In genomic region chr1:3461238-3461933, GRCh38 we compare ENCODE assay signal across 30 cellular contexts. TPM values are rescaled to one million over a fixed set of nuclear protein-coding genes. Genes with fewer than 3 reads are reported as not detected.
DNase-seq lines count a peak whose midpoint lies in the region; ATAC-seq and TF ChIP-seq lines count a peak whose summit lies in the region.
"Had no signal": no experiment of that assay in that cellular context is flagged by ENCODE, and none has a peak within 500 bp of the region (broad histone marks: within the 10 kb centered on the region; RNA-seq: fewer than 3 reads in every experiment).

No MANE protein-coding gene starts in this region.

- H3K4me3 Mint-ChIP-seq in endodermal cell: no peak overlapping the region
- H3K4me3 Mint-ChIP-seq in activated CD4-positive, alpha-beta T cell treated with anti-CD3 and anti-CD28 coated beads for 36 hours: no peak overlapping the region
- no peak overlapping the region for H3K4me3 Mint-ChIP-seq in activated naive CD8-positive, alpha-beta T cell treated with anti-CD3 and anti-CD28 coated beads for 36 hours
- H3K4me3 Mint-ChIP-seq: activated T-cell treated with anti-CD3 and anti-CD28 coated beads, Interleukin-2, amount 50 U/mL, for 24 hours; CD8-positive, alpha-beta memory T cell; effector memory CD8-positive, alpha-beta T cell; memory B cell; natural killer cell treated with Interleukin-12 subunit alpha and Interleukin-12 subunit beta and Interleukin-15 and Interleukin-18, amount 100 ng/mL, for 72 hours had no signal

- no peak for TF ChIP-seq EP300 in stomach (IDR thresholded peaks at IDR 0.05)

- TF ChIP-seq POLR2A in stomach (IDR thresholded peaks at IDR 0.05): no peak

- peaks cover 36% of the 10 kb centered on the region for H3K36me3 Mint-ChIP-seq in endodermal cell (ENCODE audit: low read depth)
- no peaks in the 10 kb centered on the region for H3K36me3 Mint-ChIP-seq in activated CD4-positive, alpha-beta T cell treated with anti-CD3 and anti-CD28 coated beads for 36 hours (ENCODE audit: low read depth)
- H3K36me3 Mint-ChIP-seq in activated naive CD8-positive, alpha-beta T cell treated with anti-CD3 and anti-CD28 coated beads for 36 hours: no peaks in the 10 kb centered on the region
- H3K36me3 Mint-ChIP-seq: CD8-positive, alpha-beta memory T cell; memory B cell; natural killer cell treated with Interleukin-12 subunit alpha and Interleukin-12 subunit beta and Interleukin-15 and Interleukin-18, amount 100 ng/mL, for 72 hours had no signal

- DNase-seq in SJSA1 (ENCODE audit: low read depth in 1 of 2, low spot score in 2 of 2) (no peak), endodermal cell (no peak), stomach (no peak), T1000 (lab: John Stamatoyannopoulos, UW) (no peak)
- no peak for DNase-seq in activated CD4-positive, alpha-beta T cell treated with anti-CD3 and anti-CD28 coated beads for 36 hours
- DNase-seq in activated naive CD8-positive, alpha-beta T cell treated with anti-CD3 and anti-CD28 coated beads for 36 hours: no peak
- DNase-seq: activated CD4-positive, alpha-beta T cell treated with anti-CD3 and anti-CD28 coated beads for 1 hour; activated naive CD4-positive, alpha-beta T cell treated with Interleukin-2 at 50 U/mL for 16 hours; activated T-cell treated with anti-CD3 and anti-CD28 coated beads, Interleukin-2, amount 50 U/mL, for 24 hours; AML-193; CD8-positive, alpha-beta memory T cell; cerebellar nuclear complex; effector memory CD8-positive, alpha-beta T cell; GF-D8; NCI-H1048; NCI-H1930; NCI-H226; NCI-H82; SHP77 treated with DMSO at 0.1 percent for 48 hours; stimulated activated CD4-positive, alpha-beta T cell treated with anti-CD3 and anti-CD28 coated beads, Interleukin-4, amount 100 ng/mL, for 1 hour; stimulated activated naive CD4-positive, alpha-beta T cell treated with Interleukin-2 at 50 U/mL for 16 hours; thyroid gland had no signal

- ATAC-seq in activated CD4-positive, alpha-beta T cell treated with anti-CD3 and anti-CD28 coated beads for 36 hours: no peak
- ATAC-seq in GM21423 (IDR thresholded peaks at IDR 0.05; ENCODE audit: unreplicated experiment): no peak
- ATAC-seq: effector memory CD8-positive, alpha-beta T cell; natural killer cell treated with Interleukin-12 subunit alpha and Interleukin-12 subunit beta and Interleukin-15 and Interleukin-18, amount 100 ng/mL, for 72 hours had no signal

- intact Hi-C loops in stomach (cut with DNase I; ENCODE audit: low total_unique reads): no loop called here
- intact Hi-C loops in activated CD4-positive, alpha-beta T cell treated with anti-CD3 and anti-CD28 coated beads for 36 hours (cut with DNase I, micrococcal nuclease): no loop called here

- H3K36me3 ChIP-seq in SJSA1 (peaks cover 22% of the 10 kb centered on the region), endodermal cell (ENCODE audit: control insufficient read depth, insufficient read depth, low read length) (peaks cover 32% of the 10 kb centered on the region), mucosa of rectum (ENCODE audit: control insufficient read depth in 2 of 2, insufficient read depth in 2 of 2, low read length in 2 of 2) (peaks cover 2 to 11% of the 10 kb centered on the region in 2 donors), stomach (peaks cover 0 to 21% (median 7%) of the 10 kb centered on the region in 4 donors)
- H3K36me3 ChIP-seq: esophagus muscularis mucosa, thyroid gland had no signal

- H3K9me3 ChIP-seq in SJSA1 (replicated peaks): no peaks in the 10 kb centered on the region
- H3K9me3 ChIP-seq in endodermal cell (ENCODE audit: control insufficient read depth, low read length): no peaks in the 10 kb centered on the region
- no peaks in the 10 kb centered on the region for H3K9me3 ChIP-seq in mucosa of rectum (ENCODE audit: control insufficient read depth in 2 of 2, low read length in 2 of 2)
- no peaks in the 10 kb centered on the region for H3K9me3 ChIP-seq in stomach
- H3K9me3 ChIP-seq: esophagus muscularis mucosa, thyroid gland had no signal

- peaks cover 42% of the 10 kb centered on the region for H3K4me1 ChIP-seq in SJSA1 (replicated peaks)
- H3K4me1 ChIP-seq in endodermal cell (ENCODE audit: control insufficient read depth, insufficient read depth, low read length): no peaks in the 10 kb centered on the region
- H3K4me1 ChIP-seq in mucosa of rectum (ENCODE audit: control insufficient read depth in 2 of 2, insufficient read depth in 2 of 2, low read length in 2 of 2): peaks cover 48 to 53% of the 10 kb centered on the region in 2 donors
- peaks cover 43 to 56% (median 50%) of the 10 kb centered on the region in 4 donors for H3K4me1 ChIP-seq in stomach
- H3K4me1 ChIP-seq: thyroid gland had no signal

- peaks cover 6% of the 10 kb centered on the region for H3K4me1 Mint-ChIP-seq in endodermal cell
- H3K4me1 Mint-ChIP-seq in activated CD4-positive, alpha-beta T cell treated with anti-CD3 and anti-CD28 coated beads for 36 hours: no peaks in the 10 kb centered on the region
- no peaks in the 10 kb centered on the region for H3K4me1 Mint-ChIP-seq in activated naive CD8-positive, alpha-beta T cell treated with anti-CD3 and anti-CD28 coated beads for 36 hours

- H3K27ac ChIP-seq in SJSA1 (peak overlapping the region; percentile 72), endodermal cell (ENCODE audit: low read depth, low read length) (no peak overlapping the region), mucosa of rectum (ENCODE audit: low read depth in 2 of 2, low read length in 2 of 2) (peak overlapping the region; percentile 92 to 94), stomach (peak overlapping the region; percentile 69 to 93 (median 92))
- H3K27ac ChIP-seq: thyroid gland had no signal

- POLR2A ChIA-PET in activated CD4-positive, alpha-beta T cell treated with anti-CD3 and anti-CD28 coated beads for 36 hours (lab: Charles Lee): no interaction called here

- H3K27me3 ChIP-seq in SJSA1 (replicated peaks): no peaks in the 10 kb centered on the region
- H3K27me3 ChIP-seq in endodermal cell (ENCODE audit: control insufficient read depth, insufficient read depth, low read length, poor library complexity, severe bottlenecking): no peaks in the 10 kb centered on the region
- H3K27me3 ChIP-seq in mucosa of rectum (ENCODE audit: control insufficient read depth in 2 of 2, insufficient read depth in 2 of 2, low read length in 2 of 2): no peaks in the 10 kb centered on the region
- peaks cover 0 to 6% (median 0%) of the 10 kb centered on the region in 3 donors for H3K27me3 ChIP-seq in stomach
- H3K27me3 ChIP-seq: thyroid gland had no signal

- H3K9me3 Mint-ChIP-seq in endodermal cell: no peaks in the 10 kb centered on the region
- no peaks in the 10 kb centered on the region for H3K9me3 Mint-ChIP-seq in activated CD4-positive, alpha-beta T cell treated with anti-CD3 and anti-CD28 coated beads for 36 hours (ENCODE audit: low read depth)
- no peaks in the 10 kb centered on the region for H3K9me3 Mint-ChIP-seq in activated naive CD8-positive, alpha-beta T cell treated with anti-CD3 and anti-CD28 coated beads for 36 hours
- H3K9me3 Mint-ChIP-seq: activated T-cell treated with anti-CD3 and anti-CD28 coated beads, Interleukin-2, amount 50 U/mL, for 24 hours; CD8-positive, alpha-beta memory T cell; effector memory CD8-positive, alpha-beta T cell; memory B cell; natural killer cell treated with Interleukin-12 subunit alpha and Interleukin-12 subunit beta and Interleukin-15 and Interleukin-18, amount 100 ng/mL, for 72 hours had no signal

- H3K9ac ChIP-seq in endodermal cell (ENCODE audit: extremely low read depth, low read length, poor library complexity, severe bottlenecking) (no peak overlapping the region), mucosa of rectum (ENCODE audit: low read depth in 1 of 2, low read length in 2 of 2) (peak overlapping the region in 1 of 2 donors; percentile 81)

- peak overlapping the region; percentile 84 for H3K27ac Mint-ChIP-seq in endodermal cell
- no peak overlapping the region for H3K27ac Mint-ChIP-seq in activated CD4-positive, alpha-beta T cell treated with anti-CD3 and anti-CD28 coated beads for 36 hours
- no peak overlapping the region for H3K27ac Mint-ChIP-seq in activated naive CD8-positive, alpha-beta T cell treated with anti-CD3 and anti-CD28 coated beads for 36 hours
- H3K27ac Mint-ChIP-seq: activated T-cell treated with anti-CD3 and anti-CD28 coated beads, Interleukin-2, amount 50 U/mL, for 24 hours; CD8-positive, alpha-beta memory T cell; effector memory CD8-positive, alpha-beta T cell; memory B cell; natural killer cell treated with Interleukin-12 subunit alpha and Interleukin-12 subunit beta and Interleukin-15 and Interleukin-18, amount 100 ng/mL, for 72 hours had no signal

- CTCF ChIA-PET in activated CD4-positive, alpha-beta T cell treated with anti-CD3 and anti-CD28 coated beads for 36 hours (lab: Charles Lee): no interaction called here

- peaks cover 1% of the 10 kb centered on the region for H3K27me3 Mint-ChIP-seq in endodermal cell (ENCODE audit: insufficient read depth)
- no peaks in the 10 kb centered on the region for H3K27me3 Mint-ChIP-seq in activated CD4-positive, alpha-beta T cell treated with anti-CD3 and anti-CD28 coated beads for 36 hours
- H3K27me3 Mint-ChIP-seq in activated naive CD8-positive, alpha-beta T cell treated with anti-CD3 and anti-CD28 coated beads for 36 hours: no peaks in the 10 kb centered on the region
- H3K27me3 Mint-ChIP-seq: activated T-cell treated with anti-CD3 and anti-CD28 coated beads, Interleukin-2, amount 50 U/mL, for 24 hours; natural killer cell treated with Interleukin-12 subunit alpha and Interleukin-12 subunit beta and Interleukin-15 and Interleukin-18, amount 100 ng/mL, for 72 hours had no signal

- 94 to 96% methylated on average over 29 to 30 of the region's 30 CpGs for WGBS in endodermal cell (ENCODE audit: insufficient coverage in 1 of 2, insufficient read length in 1 of 2), 2 experiments
- WGBS in stomach, 5 donors: 89 to 92% (median 91%) methylated on average over 15 to 30 of the region's 30 CpGs

- H3K4me3 ChIP-seq in SJSA1 (no peak overlapping the region), endodermal cell (ENCODE audit: low read length) (no peak overlapping the region), mucosa of rectum (ENCODE audit: low read length in 2 of 2) (no peak overlapping the region), stomach (no peak overlapping the region)
- H3K4me3 ChIP-seq: esophagus muscularis mucosa, skin epidermis, thyroid gland had no signal

- TF ChIP-seq CTCF in endodermal cell (conservative IDR thresholded peaks at IDR 0.05) (no peak), stomach (IDR thresholded peaks at IDR 0.05) (no peak)

RNA-seq across cellular contexts. Expression of gene ARHGEF16, which starts 6.9 kb away (rescaled TPM):
- 34.9 and 46.6 TPM in 2 replicates for total RNA-seq in SJSA1 (2014; rRNA removed; shearing (Covaris generic))
- total RNA-seq in endodermal cell: 10 to 100 TPM; 47.7 to 64.7 TPM
- 8.9 TPM for polyA plus RNA-seq in endodermal cell (2013, experiment 1 of 2)
- polyA plus RNA-seq in endodermal cell (2013, experiment 2 of 2): 8.4 TPM
- 100 to 1,000 TPM in 2 of 5 donors, 10 to 100 TPM in 3; 16.9 to 149 (median 51.0) TPM for total RNA-seq in stomach
- polyA plus RNA-seq in stomach: 10 to 100 TPM; 14.6 to 28.4 (median 23.1) TPM
- total RNA-seq in activated CD4-positive, alpha-beta T cell treated with anti-CD3 and anti-CD28 coated beads for 36 hours: not detected
- total RNA-seq in activated naive CD8-positive, alpha-beta T cell treated with anti-CD3 and anti-CD28 coated beads for 36 hours: under 1 TPM in 1 of 2 experiments, not detected in 1; 0.12 TPM
- total RNA-seq: CD8-positive, alpha-beta memory T cell; frontal cortex; natural killer cell treated with Interleukin-12 subunit alpha and Interleukin-12 subunit beta and Interleukin-15 and Interleukin-18, amount 100 ng/mL, for 72 hours; OCI-LY7 had no signal

Comparison
In these comparisons a context has a peak if more than half of its experiments do, and no peak if none do; other contexts are left out.
1. RNA of gene ARHGEF16, which starts 6.9 kb away (total RNA-seq): 47.7 to 64.7 TPM in endodermal cell, 16.9 to 149 TPM in stomach and 34.9 to 46.6 TPM in SJSA1; 0.12 TPM in activated naive CD8-positive, alpha-beta T cell treated with anti-CD3 and anti-CD28 coated beads for 36 hours and not detected in activated CD4-positive, alpha-beta T cell treated with anti-CD3 and anti-CD28 coated beads for 36 hours; every median in the first group is over 10 times any median in the second.